Comparison of ENCODE assay signal across 1 cellular context in the genomic region with DNA sequence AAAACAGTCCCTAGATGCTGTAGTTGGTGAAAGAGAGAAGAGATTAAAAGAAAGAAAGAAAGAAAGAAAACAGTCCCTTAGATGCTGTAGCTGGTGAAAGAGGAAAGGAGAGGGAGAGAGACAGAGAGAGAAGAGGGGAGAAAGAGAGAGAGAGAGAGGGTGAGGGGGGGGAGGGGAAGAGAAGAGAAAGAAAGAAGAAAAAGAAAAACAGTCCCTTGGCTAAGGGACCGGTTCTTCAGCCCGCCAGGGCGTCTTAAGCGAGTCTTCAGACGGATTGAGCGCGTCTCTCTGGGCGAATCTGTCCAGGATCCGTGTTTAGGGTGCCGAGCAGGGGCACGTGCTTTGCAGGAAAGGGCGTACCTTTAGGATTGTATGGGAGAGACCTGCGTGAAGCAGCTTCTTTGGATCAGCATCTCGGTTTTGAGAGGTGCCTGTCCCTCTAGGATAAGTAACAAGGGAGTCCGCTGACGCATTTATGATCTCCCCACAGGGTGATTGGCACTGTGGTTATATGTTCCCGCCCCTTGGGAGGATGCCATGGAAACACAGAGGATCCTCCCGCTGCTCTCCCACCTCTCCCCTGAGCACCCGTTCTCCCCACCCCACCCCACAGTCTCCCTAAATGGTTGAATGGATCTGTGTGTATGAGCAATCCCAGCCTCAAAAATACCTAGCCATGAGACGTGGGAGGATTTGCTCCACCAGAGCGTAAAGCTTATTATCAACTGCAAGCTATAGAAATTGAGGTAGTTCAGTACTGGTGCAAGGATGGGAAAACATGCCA.
TF ChIP-seq lines count a peak whose summit lies in the region.

No MANE protein-coding gene starts in this region.

TF ChIP-seq in HEK293, 187 proteins besides CTCF, POLR2A, EP300 and RAD21 (continued from another document and continues in another):
- TF ChIP-seq, protein P1, sequence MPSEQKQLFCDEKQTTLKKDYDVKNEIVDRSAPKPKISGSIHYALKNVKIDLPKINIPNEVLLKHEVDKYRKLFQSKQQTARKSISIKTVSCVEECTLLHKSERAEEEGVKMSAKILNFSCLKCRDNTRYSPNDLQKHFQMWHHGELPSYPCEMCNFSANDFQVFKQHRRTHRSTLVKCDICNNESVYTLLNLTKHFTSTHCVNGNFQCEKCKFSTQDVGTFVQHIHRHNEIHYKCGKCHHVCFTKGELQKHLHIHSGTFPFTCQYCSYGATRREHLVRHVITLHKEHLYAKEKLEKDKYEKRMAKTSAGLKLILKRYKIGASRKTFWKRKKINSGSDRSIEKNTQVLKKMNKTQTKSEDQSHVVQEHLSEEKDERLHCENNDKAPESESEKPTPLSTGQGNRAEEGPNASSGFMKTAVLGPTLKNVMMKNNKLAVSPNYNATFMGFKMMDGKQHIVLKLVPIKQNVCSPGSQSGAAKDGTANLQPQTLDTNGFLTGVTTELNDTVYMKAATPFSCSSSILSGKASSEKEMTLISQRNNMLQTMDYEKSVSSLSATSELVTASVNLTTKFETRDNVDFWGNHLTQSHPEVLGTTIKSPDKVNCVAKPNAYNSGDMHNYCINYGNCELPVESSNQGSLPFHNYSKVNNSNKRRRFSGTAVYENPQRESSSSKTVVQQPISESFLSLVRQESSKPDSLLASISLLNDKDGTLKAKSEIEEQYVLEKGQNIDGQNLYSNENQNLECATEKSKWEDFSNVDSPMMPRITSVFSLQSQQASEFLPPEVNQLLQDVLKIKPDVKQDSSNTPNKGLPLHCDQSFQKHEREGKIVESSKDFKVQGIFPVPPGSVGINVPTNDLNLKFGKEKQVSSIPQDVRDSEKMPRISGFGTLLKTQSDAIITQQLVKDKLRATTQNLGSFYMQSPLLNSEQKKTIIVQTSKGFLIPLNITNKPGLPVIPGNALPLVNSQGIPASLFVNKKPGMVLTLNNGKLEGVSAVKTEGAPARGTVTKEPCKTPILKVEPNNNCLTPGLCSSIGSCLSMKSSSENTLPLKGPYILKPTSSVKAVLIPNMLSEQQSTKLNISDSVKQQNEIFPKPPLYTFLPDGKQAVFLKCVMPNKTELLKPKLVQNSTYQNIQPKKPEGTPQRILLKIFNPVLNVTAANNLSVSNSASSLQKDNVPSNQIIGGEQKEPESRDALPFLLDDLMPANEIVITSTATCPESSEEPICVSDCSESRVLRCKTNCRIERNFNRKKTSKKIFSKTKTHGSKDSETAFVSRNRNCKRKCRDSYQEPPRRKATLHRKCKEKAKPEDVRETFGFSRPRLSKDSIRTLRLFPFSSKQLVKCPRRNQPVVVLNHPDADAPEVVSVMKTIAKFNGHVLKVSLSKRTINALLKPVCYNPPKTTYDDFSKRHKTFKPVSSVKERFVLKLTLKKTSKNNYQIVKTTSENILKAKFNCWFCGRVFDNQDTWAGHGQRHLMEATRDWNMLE (tag by site-specific recombination; conservative IDR thresholded peaks at IDR 0.05; ENCODE audit: low read depth), result no peak
- TF ChIP-seq ZNF654 (tag by site-specific recombination; IDR thresholded peaks at IDR 0.05; ENCODE audit: low read depth) (0 out of 2 replicates have a peak, but pooled peaks have one; percentile 10), ZNF514 (tag by site-specific recombination; IDR thresholded peaks at IDR 0.05) (no peak), BCL11B (tag by site-specific recombination; IDR thresholded peaks at IDR 0.05; ENCODE audit: low read depth) (no peak), ZNF548 (tag by site-specific recombination; IDR thresholded peaks at IDR 0.05) (no peak), ZNF157 (tag by site-specific recombination; IDR thresholded peaks at IDR 0.05) (no peak), ZNF391 (tag by site-specific recombination; IDR thresholded peaks at IDR 0.05; ENCODE audit: borderline replicate concordance, low read depth) (no peak; the same call in none of the 2 replicates), ZNF843 (tag by site-specific recombination; IDR thresholded peaks at IDR 0.05) (no peak; the same call in 1 of the 2 replicates), ZNF341 (tag by site-specific recombination; IDR thresholded peaks at IDR 0.05; ENCODE audit: low read depth) (no peak), ZNF664 (tag by site-specific recombination; IDR thresholded peaks at IDR 0.05) (no peak), ZNF10 (tag by site-specific recombination; IDR thresholded peaks at IDR 0.05) (no peak), ZSCAN16 (tag by site-specific recombination; IDR thresholded peaks at IDR 0.05) (no peak), ZNF426 (tag by site-specific recombination; IDR thresholded peaks at IDR 0.05) (no peak), ZNF2 (tag by site-specific recombination; IDR thresholded peaks at IDR 0.05) (0 out of 2 replicates have a peak, but pooled peaks have one; percentile 60), REPIN1 (tag by site-specific recombination; IDR thresholded peaks at IDR 0.05; ENCODE audit: low read depth) (no peak), OVOL3 (tag by site-specific recombination; IDR thresholded peaks at IDR 0.05) (no peak), ZNF747 (tag by site-specific recombination; IDR thresholded peaks at IDR 0.05) (no peak), ZNF423 (tag by site-specific recombination; IDR thresholded peaks at IDR 0.05) (peak; percentile 68; the same call in 1 of the 2 replicates), GLIS2 (tag by site-specific recombination; IDR thresholded peaks at IDR 0.05) (no peak), ZNF184 (tag by site-specific recombination; IDR thresholded peaks at IDR 0.05) (no peak), ZNF510 (tag by site-specific recombination; IDR thresholded peaks at IDR 0.05; ENCODE audit: insufficient replicate concordance) (no peak), ZNF248 (tag by site-specific recombination; IDR thresholded peaks at IDR 0.05) (no peak), ZNF138 (tag by site-specific recombination; IDR thresholded peaks at IDR 0.05; ENCODE audit: borderline replicate concordance) (no peak), ZNF335 (tag by site-specific recombination; conservative IDR thresholded peaks at IDR 0.05) (peak; percentile 80), ZNF302 (tag by site-specific recombination; IDR thresholded peaks at IDR 0.05; ENCODE audit: low read depth) (no peak), ZNF701 (tag by site-specific recombination; IDR thresholded peaks at IDR 0.05) (no peak), EGR2 (tag by site-specific recombination; IDR thresholded peaks at IDR 0.05; ENCODE audit: low read depth) (peak; percentile 55), ZNF830 (tag by site-specific recombination; IDR thresholded peaks at IDR 0.05; ENCODE audit: low read depth) (no peak), ZBTB8A (tag by site-specific recombination; IDR thresholded peaks at IDR 0.05) (0 out of 2 replicates have a peak, but pooled peaks have one; percentile 56), ZNF624 (tag by site-specific recombination; IDR thresholded peaks at IDR 0.05) (no peak)
- TF ChIP-seq, protein P2, sequence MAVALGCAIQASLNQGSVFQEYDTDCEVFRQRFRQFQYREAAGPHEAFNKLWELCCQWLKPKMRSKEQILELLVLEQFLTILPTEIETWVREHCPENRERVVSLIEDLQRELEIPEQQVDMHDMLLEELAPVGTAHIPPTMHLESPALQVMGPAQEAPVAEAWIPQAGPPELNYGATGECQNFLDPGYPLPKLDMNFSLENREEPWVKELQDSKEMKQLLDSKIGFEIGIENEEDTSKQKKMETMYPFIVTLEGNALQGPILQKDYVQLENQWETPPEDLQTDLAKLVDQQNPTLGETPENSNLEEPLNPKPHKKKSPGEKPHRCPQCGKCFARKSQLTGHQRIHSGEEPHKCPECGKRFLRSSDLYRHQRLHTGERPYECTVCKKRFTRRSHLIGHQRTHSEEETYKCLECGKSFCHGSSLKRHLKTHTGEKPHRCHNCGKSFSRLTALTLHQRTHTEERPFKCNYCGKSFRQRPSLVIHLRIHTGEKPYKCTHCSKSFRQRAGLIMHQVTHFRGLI (tag by site-specific recombination; IDR thresholded peaks at IDR 0.05), result no peak
- TF ChIP-seq, protein P3, sequence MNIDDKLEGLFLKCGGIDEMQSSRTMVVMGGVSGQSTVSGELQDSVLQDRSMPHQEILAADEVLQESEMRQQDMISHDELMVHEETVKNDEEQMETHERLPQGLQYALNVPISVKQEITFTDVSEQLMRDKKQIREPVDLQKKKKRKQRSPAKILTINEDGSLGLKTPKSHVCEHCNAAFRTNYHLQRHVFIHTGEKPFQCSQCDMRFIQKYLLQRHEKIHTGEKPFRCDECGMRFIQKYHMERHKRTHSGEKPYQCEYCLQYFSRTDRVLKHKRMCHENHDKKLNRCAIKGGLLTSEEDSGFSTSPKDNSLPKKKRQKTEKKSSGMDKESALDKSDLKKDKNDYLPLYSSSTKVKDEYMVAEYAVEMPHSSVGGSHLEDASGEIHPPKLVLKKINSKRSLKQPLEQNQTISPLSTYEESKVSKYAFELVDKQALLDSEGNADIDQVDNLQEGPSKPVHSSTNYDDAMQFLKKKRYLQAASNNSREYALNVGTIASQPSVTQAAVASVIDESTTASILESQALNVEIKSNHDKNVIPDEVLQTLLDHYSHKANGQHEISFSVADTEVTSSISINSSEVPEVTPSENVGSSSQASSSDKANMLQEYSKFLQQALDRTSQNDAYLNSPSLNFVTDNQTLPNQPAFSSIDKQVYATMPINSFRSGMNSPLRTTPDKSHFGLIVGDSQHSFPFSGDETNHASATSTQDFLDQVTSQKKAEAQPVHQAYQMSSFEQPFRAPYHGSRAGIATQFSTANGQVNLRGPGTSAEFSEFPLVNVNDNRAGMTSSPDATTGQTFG (tag by site-specific recombination; IDR thresholded peaks at IDR 0.05; ENCODE audit: borderline replicate concordance), result no peak
- TF ChIP-seq, protein P4, sequence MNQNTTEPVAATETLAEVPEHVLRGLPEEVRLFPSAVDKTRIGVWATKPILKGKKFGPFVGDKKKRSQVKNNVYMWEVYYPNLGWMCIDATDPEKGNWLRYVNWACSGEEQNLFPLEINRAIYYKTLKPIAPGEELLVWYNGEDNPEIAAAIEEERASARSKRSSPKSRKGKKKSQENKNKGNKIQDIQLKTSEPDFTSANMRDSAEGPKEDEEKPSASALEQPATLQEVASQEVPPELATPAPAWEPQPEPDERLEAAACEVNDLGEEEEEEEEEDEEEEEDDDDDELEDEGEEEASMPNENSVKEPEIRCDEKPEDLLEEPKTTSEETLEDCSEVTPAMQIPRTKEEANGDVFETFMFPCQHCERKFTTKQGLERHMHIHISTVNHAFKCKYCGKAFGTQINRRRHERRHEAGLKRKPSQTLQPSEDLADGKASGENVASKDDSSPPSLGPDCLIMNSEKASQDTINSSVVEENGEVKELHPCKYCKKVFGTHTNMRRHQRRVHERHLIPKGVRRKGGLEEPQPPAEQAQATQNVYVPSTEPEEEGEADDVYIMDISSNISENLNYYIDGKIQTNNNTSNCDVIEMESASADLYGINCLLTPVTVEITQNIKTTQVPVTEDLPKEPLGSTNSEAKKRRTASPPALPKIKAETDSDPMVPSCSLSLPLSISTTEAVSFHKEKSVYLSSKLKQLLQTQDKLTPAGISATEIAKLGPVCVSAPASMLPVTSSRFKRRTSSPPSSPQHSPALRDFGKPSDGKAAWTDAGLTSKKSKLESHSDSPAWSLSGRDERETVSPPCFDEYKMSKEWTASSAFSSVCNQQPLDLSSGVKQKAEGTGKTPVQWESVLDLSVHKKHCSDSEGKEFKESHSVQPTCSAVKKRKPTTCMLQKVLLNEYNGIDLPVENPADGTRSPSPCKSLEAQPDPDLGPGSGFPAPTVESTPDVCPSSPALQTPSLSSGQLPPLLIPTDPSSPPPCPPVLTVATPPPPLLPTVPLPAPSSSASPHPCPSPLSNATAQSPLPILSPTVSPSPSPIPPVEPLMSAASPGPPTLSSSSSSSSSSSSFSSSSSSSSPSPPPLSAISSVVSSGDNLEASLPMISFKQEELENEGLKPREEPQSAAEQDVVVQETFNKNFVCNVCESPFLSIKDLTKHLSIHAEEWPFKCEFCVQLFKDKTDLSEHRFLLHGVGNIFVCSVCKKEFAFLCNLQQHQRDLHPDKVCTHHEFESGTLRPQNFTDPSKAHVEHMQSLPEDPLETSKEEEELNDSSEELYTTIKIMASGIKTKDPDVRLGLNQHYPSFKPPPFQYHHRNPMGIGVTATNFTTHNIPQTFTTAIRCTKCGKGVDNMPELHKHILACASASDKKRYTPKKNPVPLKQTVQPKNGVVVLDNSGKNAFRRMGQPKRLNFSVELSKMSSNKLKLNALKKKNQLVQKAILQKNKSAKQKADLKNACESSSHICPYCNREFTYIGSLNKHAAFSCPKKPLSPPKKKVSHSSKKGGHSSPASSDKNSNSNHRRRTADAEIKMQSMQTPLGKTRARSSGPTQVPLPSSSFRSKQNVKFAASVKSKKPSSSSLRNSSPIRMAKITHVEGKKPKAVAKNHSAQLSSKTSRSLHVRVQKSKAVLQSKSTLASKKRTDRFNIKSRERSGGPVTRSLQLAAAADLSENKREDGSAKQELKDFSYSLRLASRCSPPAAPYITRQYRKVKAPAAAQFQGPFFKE (tag by site-specific recombination; IDR thresholded peaks at IDR 0.05; ENCODE audit: borderline replicate concordance), result no peak
- TF ChIP-seq, protein P5, sequence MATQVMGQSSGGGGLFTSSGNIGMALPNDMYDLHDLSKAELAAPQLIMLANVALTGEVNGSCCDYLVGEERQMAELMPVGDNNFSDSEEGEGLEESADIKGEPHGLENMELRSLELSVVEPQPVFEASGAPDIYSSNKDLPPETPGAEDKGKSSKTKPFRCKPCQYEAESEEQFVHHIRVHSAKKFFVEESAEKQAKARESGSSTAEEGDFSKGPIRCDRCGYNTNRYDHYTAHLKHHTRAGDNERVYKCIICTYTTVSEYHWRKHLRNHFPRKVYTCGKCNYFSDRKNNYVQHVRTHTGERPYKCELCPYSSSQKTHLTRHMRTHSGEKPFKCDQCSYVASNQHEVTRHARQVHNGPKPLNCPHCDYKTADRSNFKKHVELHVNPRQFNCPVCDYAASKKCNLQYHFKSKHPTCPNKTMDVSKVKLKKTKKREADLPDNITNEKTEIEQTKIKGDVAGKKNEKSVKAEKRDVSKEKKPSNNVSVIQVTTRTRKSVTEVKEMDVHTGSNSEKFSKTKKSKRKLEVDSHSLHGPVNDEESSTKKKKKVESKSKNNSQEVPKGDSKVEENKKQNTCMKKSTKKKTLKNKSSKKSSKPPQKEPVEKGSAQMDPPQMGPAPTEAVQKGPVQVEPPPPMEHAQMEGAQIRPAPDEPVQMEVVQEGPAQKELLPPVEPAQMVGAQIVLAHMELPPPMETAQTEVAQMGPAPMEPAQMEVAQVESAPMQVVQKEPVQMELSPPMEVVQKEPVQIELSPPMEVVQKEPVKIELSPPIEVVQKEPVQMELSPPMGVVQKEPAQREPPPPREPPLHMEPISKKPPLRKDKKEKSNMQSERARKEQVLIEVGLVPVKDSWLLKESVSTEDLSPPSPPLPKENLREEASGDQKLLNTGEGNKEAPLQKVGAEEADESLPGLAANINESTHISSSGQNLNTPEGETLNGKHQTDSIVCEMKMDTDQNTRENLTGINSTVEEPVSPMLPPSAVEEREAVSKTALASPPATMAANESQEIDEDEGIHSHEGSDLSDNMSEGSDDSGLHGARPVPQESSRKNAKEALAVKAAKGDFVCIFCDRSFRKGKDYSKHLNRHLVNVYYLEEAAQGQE (tag by site-specific recombination; IDR thresholded peaks at IDR 0.05), result no peak; the same call in 1 of the 2 replicates
- TF ChIP-seq, protein P6, sequence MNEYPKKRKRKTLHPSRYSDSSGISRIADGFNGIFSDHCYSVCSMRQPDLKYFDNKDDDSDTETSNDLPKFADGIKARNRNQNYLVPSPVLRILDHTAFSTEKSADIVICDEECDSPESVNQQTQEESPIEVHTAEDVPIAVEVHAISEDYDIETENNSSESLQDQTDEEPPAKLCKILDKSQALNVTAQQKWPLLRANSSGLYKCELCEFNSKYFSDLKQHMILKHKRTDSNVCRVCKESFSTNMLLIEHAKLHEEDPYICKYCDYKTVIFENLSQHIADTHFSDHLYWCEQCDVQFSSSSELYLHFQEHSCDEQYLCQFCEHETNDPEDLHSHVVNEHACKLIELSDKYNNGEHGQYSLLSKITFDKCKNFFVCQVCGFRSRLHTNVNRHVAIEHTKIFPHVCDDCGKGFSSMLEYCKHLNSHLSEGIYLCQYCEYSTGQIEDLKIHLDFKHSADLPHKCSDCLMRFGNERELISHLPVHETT (tag by site-specific recombination; IDR thresholded peaks at IDR 0.05), result no peak; the same call in 1 of the 2 replicates
